ENCODE assay signal across 15 cellular contexts in genomic region chr11:20238712-20239111, GRCh38.
DNase-seq lines count a peak whose midpoint lies in the region; ATAC-seq and TF ChIP-seq lines count a peak whose summit lies in the region.
"Had no signal": no experiment of that assay in that cellular context is flagged by ENCODE, and none has a peak within 500 bp of the region (broad histone marks: within the 10 kb centered on the region; RNA-seq: fewer than 3 reads in every experiment).

No MANE protein-coding gene starts in this region.

- ATAC-seq in WTC11 (no peak), GM19023 (IDR thresholded peaks at IDR 0.05; ENCODE audit: unreplicated experiment) (no peak), HG03442 (IDR thresholded peaks at IDR 0.05; ENCODE audit: unreplicated experiment) (no peak)
- peak; percentile 8 for ATAC-seq in stimulated activated memory B cell treated with anti-CD40 and anti-IgM and Interleukin-4, amounts not matched to agents 10 μg/mL and 1 μg/mL and 100 μg/mL, for 72 hours
- ATAC-seq: A549 had no signal

- TF ChIP-seq CTCF in WTC11 (IDR thresholded peaks at IDR 0.05) = no peak

- POLR2A ChIA-PET in WTC11 (lab: Charles Lee) = no interaction called here

- in situ Hi-C loops in G401 (cut with HindIII; ENCODE audit: low sequenced_read_pairs) = no loop called here

- H3K4me3 Mint-ChIP-seq in WTC11 = no peak overlapping the region
- H3K4me3 Mint-ChIP-seq in stimulated activated memory B cell treated with anti-CD40 and anti-IgM and Interleukin-4, amounts not matched to agents 10 μg/mL and 1 μg/mL and 100 μg/mL, for 72 hours = no peak overlapping the region
- H3K4me3 Mint-ChIP-seq: CD4-positive, CD25-positive, alpha-beta regulatory T cell; T-helper 2 cell treated with Interferon-gamma antibody and Interleukin-4, amounts not matched to agents 5 μg/mL and 100 μg/mL, for 36 hours had no signal

- H3K36me3 Mint-ChIP-seq in WTC11 = peaks cover 10% of the 10 kb centered on the region; the same call in 1 of the 2 replicates
- H3K36me3 Mint-ChIP-seq in stimulated activated memory B cell treated with anti-CD40 and anti-IgM and Interleukin-4, amounts not matched to agents 10 μg/mL and 1 μg/mL and 100 μg/mL, for 72 hours = no peaks in the 10 kb centered on the region
- H3K36me3 Mint-ChIP-seq: CD4-positive, CD25-positive, alpha-beta regulatory T cell had no signal

- peaks cover 33% of the 10 kb centered on the region for H3K9me3 Mint-ChIP-seq in WTC11
- H3K9me3 Mint-ChIP-seq in stimulated activated memory B cell treated with anti-CD40 and anti-IgM and Interleukin-4, amounts not matched to agents 10 μg/mL and 1 μg/mL and 100 μg/mL, for 72 hours = peaks cover 16% of the 10 kb centered on the region
- H3K9me3 Mint-ChIP-seq: T-helper 2 cell treated with Interferon-gamma antibody and Interleukin-4, amounts not matched to agents 5 μg/mL and 100 μg/mL, for 36 hours had no signal

- CTCF ChIA-PET in WTC11 (lab: Charles Lee) = no interaction called here

- H3K27ac Mint-ChIP-seq in WTC11 = no peak overlapping the region
- no peak overlapping the region for H3K27ac Mint-ChIP-seq in stimulated activated memory B cell treated with anti-CD40 and anti-IgM and Interleukin-4, amounts not matched to agents 10 μg/mL and 1 μg/mL and 100 μg/mL, for 72 hours
- H3K27ac Mint-ChIP-seq: CD4-positive, CD25-positive, alpha-beta regulatory T cell; T-helper 2 cell treated with Interferon-gamma antibody and Interleukin-4, amounts not matched to agents 5 μg/mL and 100 μg/mL, for 36 hours had no signal

- peak; percentile 6 to 23 for DNase-seq in NCI-H524 (lab: John Stamatoyannopoulos, UW)
- DNase-seq in NCI-H524 treated with DMSO at 0.1 percent for 48 hours (lab: John Stamatoyannopoulos, UW) = no peak
- peak; percentile 45 for DNase-seq in NCI-H1092 treated with DMSO at 0.1 percent for 48 hours (lab: John Stamatoyannopoulos, UW)
- DNase-seq in WTC11 (ENCODE audit: low spot score) = no peak
- DNase-seq in G401 (ENCODE audit: low spot score) = no peak
- DNase-seq: activated CD4-positive, alpha-beta T cell treated with anti-CD3 and anti-CD28 coated beads for 1 hour; activated effector memory CD4-positive, alpha-beta T cell treated with anti-CD3 and anti-CD28 coated beads, Interleukin-2, amount 50 U/mL, for 16 hours; CD4-positive, CD25-positive, alpha-beta regulatory T cell; H7; MG63 had no signal

- no peaks in the 10 kb centered on the region for H3K4me1 Mint-ChIP-seq in WTC11
- H3K4me1 Mint-ChIP-seq in stimulated activated memory B cell treated with anti-CD40 and anti-IgM and Interleukin-4, amounts not matched to agents 10 μg/mL and 1 μg/mL and 100 μg/mL, for 72 hours = no peaks in the 10 kb centered on the region
- H3K4me1 Mint-ChIP-seq: CD4-positive, CD25-positive, alpha-beta regulatory T cell had no signal

- peaks cover 20% of the 10 kb centered on the region for H3K27me3 Mint-ChIP-seq in WTC11 (ENCODE audit: low read depth)
- H3K27me3 Mint-ChIP-seq in stimulated activated memory B cell treated with anti-CD40 and anti-IgM and Interleukin-4, amounts not matched to agents 10 μg/mL and 1 μg/mL and 100 μg/mL, for 72 hours = peaks cover 26% of the 10 kb centered on the region

TF ChIP-seq in WTC11, 78 proteins besides CTCF, POLR2A, EP300 and RAD21:
- no peak for TF ChIP-seq ZNF281 (CRISPR knock-in tag; IDR thresholded peaks at IDR 0.05)
- TF ChIP-seq USF2 (CRISPR knock-in tag; IDR thresholded peaks at IDR 0.05) = peak; percentile 50; the same call in 1 of the 2 replicates

Comparison
In these comparisons a context has a peak if more than half of its experiments do, and no peak if none do; other contexts are left out.
1. DNase-seq: peak in NCI-H524 (2 of 2) and NCI-H1092 treated with DMSO at 0.1 percent for 48 hours (single experiment); none in NCI-H524 treated with DMSO at 0.1 percent for 48 hours (single experiment), WTC11 (single experiment) and G401 (single experiment).